Comparison of ENCODE assay signal across 8 cellular contexts in the genomic region with DNA sequence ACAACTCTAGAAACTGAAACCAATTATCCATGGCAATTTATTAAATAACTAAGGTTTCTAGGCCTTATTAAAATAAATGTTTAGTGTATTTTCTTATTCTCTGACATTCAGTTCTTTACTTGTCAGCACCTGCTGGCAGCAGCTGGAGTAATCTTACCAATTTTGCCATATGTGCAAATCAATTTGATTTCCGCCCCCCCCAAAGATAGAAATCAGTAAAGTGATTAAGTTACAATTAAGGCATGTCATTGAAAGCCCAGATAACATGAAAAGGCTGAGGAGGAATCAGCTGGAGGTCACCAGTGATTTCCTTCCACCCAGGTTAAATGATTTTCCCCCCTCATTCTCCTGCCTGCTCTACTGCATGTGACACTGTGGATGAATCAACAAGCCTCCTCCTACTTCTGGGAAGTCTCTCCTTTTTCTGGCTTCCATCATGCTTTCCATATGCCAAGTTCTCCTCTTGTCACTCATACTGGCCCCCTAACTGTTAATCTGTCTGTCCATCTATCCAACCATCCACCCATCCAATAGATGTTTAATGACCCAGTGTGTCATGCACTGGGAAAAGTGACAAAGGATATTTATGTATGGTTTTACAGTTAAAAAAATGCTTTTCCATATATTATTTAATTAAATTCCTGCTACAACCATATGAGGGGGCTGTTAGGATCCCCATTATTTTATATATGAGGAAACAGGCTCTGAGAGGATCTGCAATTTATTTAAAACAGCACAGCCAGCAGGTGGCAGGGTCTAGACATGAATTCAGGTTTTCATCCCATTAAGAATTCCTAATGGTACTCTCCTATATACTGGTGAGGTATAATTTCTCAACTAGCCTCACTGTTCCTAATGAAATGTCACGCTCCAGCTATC.
DNase-seq lines count a peak whose midpoint lies in the region; ATAC-seq and TF ChIP-seq lines count a peak whose summit lies in the region.

No MANE protein-coding gene starts in this region.

- H3K27ac Mint-ChIP-seq in activated T-helper 17 cell treated with anti-CD3 and anti-CD28 coated beads, Interleukin-2, amount 50 U/mL, for 72 hours = peak overlapping the region; percentile 80

- no peak overlapping the region for H3K27ac ChIP-seq in cardiac muscle cell
- H3K27ac ChIP-seq in gastrocnemius medialis = no peak overlapping the region

- H3K27me3 Mint-ChIP-seq in activated T-helper 17 cell treated with anti-CD3 and anti-CD28 coated beads, Interleukin-2, amount 50 U/mL, for 72 hours = no peaks in the 10 kb centered on the region

- peak overlapping the region; percentile 9 for H3K4me3 Mint-ChIP-seq in activated T-helper 17 cell treated with anti-CD3 and anti-CD28 coated beads, Interleukin-2, amount 50 U/mL, for 72 hours

- in situ Hi-C loops in gastrocnemius medialis (cut with MboI; ENCODE audit: low sequenced_read_pairs in 4 of 4) = loop anchor here (5.0 to 25.0 kb wide), 6 partner anchors 245 to 405 kb away; no protein-coding TSS in a partner anchor

- no peak for TF ChIP-seq POLR2A in gastrocnemius medialis (IDR thresholded peaks at IDR 0.05)

- H3K36me3 ChIP-seq in cardiac muscle cell (no peaks in the 10 kb centered on the region), gastrocnemius medialis (no peaks in the 10 kb centered on the region)

- no peaks in the 10 kb centered on the region for H3K9me3 ChIP-seq in cardiac muscle cell (ENCODE audit: low read depth)
- no peaks in the 10 kb centered on the region for H3K9me3 ChIP-seq in gastrocnemius medialis

- H3K4me1 Mint-ChIP-seq in activated T-helper 17 cell treated with anti-CD3 and anti-CD28 coated beads, Interleukin-2, amount 50 U/mL, for 72 hours = peaks cover 19% of the 10 kb centered on the region

- TF ChIP-seq CTCF in cardiac muscle cell (IDR thresholded peaks at IDR 0.05; ENCODE audit: low read depth, low read length) (peak; percentile 57), gastrocnemius medialis (IDR thresholded peaks at IDR 0.05 in 4 of 5, conservative IDR thresholded peaks at IDR 0.05 in 1 of 5) (peak; percentile 35 to 64 (median 59))

- H3K4me1 ChIP-seq in cardiac muscle cell (ENCODE audit: low read depth) (no peaks in the 10 kb centered on the region), gastrocnemius medialis (no peaks in the 10 kb centered on the region)

- no peaks in the 10 kb centered on the region for H3K9me3 Mint-ChIP-seq in activated T-helper 17 cell treated with anti-CD3 and anti-CD28 coated beads, Interleukin-2, amount 50 U/mL, for 72 hours

- H3K4me3 ChIP-seq in cardiac muscle cell (no peak overlapping the region), gastrocnemius medialis (no peak overlapping the region)

- no peaks in the 10 kb centered on the region for H3K36me3 Mint-ChIP-seq in activated T-helper 17 cell treated with anti-CD3 and anti-CD28 coated beads, Interleukin-2, amount 50 U/mL, for 72 hours (ENCODE audit: low read depth)

- H3K27me3 ChIP-seq in cardiac muscle cell (no peaks in the 10 kb centered on the region), gastrocnemius medialis (no peaks in the 10 kb centered on the region)

- peak; percentile 34 for DNase-seq in stimulated activated CD4-positive, alpha-beta T cell treated with anti-CD3 and anti-CD28 coated beads, Interleukin-15, amount 100 ng/mL, for 24 hours
- no peak for DNase-seq in stimulated activated CD4-positive, alpha-beta T cell treated with anti-CD3 and anti-CD28 coated beads, Interleukin-1b, Interleukin-23, amount 100 ng/mL, for 48 hours
- peak; percentile 28 for DNase-seq in NCI-H2107 (lab: John Stamatoyannopoulos, UW)
- DNase-seq in cardiac muscle cell (ENCODE audit: low read depth in 1 of 2, low spot score in 1 of 2) = peak; percentile 36 to 76
- DNase-seq in gastrocnemius medialis = no peak
- DNase-seq in ecto neural progenitor cell (ENCODE audit: low spot score) = no peak

- intact Hi-C loops in gastrocnemius medialis (cut with DNase I; ENCODE audit: low total_unique reads) = loop anchor here (1.0 kb wide), 2 partner anchors 249 to 283 kb away; no protein-coding TSS in a partner anchor

- peak; percentile 32 for ATAC-seq in activated T-helper 17 cell treated with anti-CD3 and anti-CD28 coated beads, Interleukin-2, amount 50 U/mL, for 72 hours (replicated peaks)
- peak; percentile 60 for ATAC-seq in gastrocnemius medialis
- ATAC-seq in GM21619 (IDR thresholded peaks at IDR 0.05; ENCODE audit: unreplicated experiment) = no peak

Comparison
In these comparisons a context has a peak if more than half of its experiments do, and no peak if none do; other contexts are left out.
1. DNase-seq: peak in stimulated activated CD4-positive, alpha-beta T cell treated with anti-CD3 and anti-CD28 coated beads, Interleukin-15, amount 100 ng/mL, for 24 hours (single experiment), NCI-H2107 (single experiment) and cardiac muscle cell (2 of 2); none in stimulated activated CD4-positive, alpha-beta T cell treated with anti-CD3 and anti-CD28 coated beads, Interleukin-1b, Interleukin-23, amount 100 ng/mL, for 48 hours (single experiment), gastrocnemius medialis (0 of 2) and ecto neural progenitor cell (single experiment).